12 cellular contexts compared by ENCODE assay signal in genomic region chr3:134651347-134652041, GRCh38. TPM values are rescaled to one million over a fixed set of nuclear protein-coding genes. Genes with fewer than 3 reads are reported as not detected.
DNase-seq lines count a peak whose midpoint lies in the region; ATAC-seq and TF ChIP-seq lines count a peak whose summit lies in the region.
"Had no signal": no experiment of that assay in that cellular context is flagged by ENCODE, and none has a peak within 500 bp of the region (broad histone marks: within the 10 kb centered on the region; RNA-seq: fewer than 3 reads in every experiment).

No MANE protein-coding gene starts in this region.

- H3K4me3 ChIP-seq in ectodermal cell (ENCODE audit: insufficient read depth, low read depth, low read length) (peak overlapping the region; percentile 33), transverse colon (peak overlapping the region in 3 of 4 donors; percentile 28 to 49 (median 30))
- H3K4me3 ChIP-seq: BLaER1 had no signal

- in situ Hi-C loops in transverse colon (cut with MboI; ENCODE audit: low pct_ligation_motif_present in 1 of 4, low pct_unique_long_range_greater_than_20kb in 1 of 4, low sequenced_read_pairs in 3 of 4), result no loop called here

- H3K36me3 ChIP-seq in ectodermal cell (ENCODE audit: control insufficient read depth, insufficient read depth, low read length), result no peaks in the 10 kb centered on the region
- no peaks in the 10 kb centered on the region for H3K36me3 ChIP-seq in transverse colon
- H3K36me3 ChIP-seq: BLaER1 had no signal

- no peak for ATAC-seq in activated T-cell treated with anti-CD3 and anti-CD28 coated beads, Interleukin-2, amount 50 U/mL, for 72 hours (replicated peaks in 1 of 2)
- no peak for ATAC-seq in HG03196 (IDR thresholded peaks at IDR 0.05; ENCODE audit: unreplicated experiment)
- ATAC-seq: HCT116 had no signal

- 25 to 27% methylated on average over 17 of the region's 17 CpGs for WGBS in ectodermal cell, 2 experiments
- 12 to 50% methylated on average over 2 to 17 of the region's 17 CpGs for WGBS in transverse colon (ENCODE audit: low coverage in 1 of 2), 2 donors

- no peaks in the 10 kb centered on the region for H3K36me3 Mint-ChIP-seq in activated T-cell treated with anti-CD3 and anti-CD28 coated beads, Interleukin-2, amount 50 U/mL, for 72 hours (ENCODE audit: insufficient read depth in 2 of 2)

- no peaks in the 10 kb centered on the region for H3K9me3 Mint-ChIP-seq in activated T-cell treated with anti-CD3 and anti-CD28 coated beads, Interleukin-2, amount 50 U/mL, for 72 hours

- H3K4me1 ChIP-seq in ectodermal cell (ENCODE audit: control insufficient read depth, insufficient read depth, low read length), result peaks cover 8% of the 10 kb centered on the region
- H3K4me1 ChIP-seq in transverse colon, result peaks cover 0 to 15% (median 9%) of the 10 kb centered on the region in 4 donors
- H3K4me1 ChIP-seq: BLaER1 had no signal

- peaks cover 88% of the 10 kb centered on the region for H3K27me3 ChIP-seq in ectodermal cell (ENCODE audit: control insufficient read depth, insufficient read depth, low read length, poor library complexity, severe bottlenecking)
- H3K27me3 ChIP-seq in transverse colon, result peaks cover 15% of the 10 kb centered on the region
- H3K27me3 ChIP-seq: BLaER1 had no signal

- peaks cover 16% of the 10 kb centered on the region for H3K27me3 Mint-ChIP-seq in activated T-cell treated with anti-CD3 and anti-CD28 coated beads, Interleukin-2, amount 50 U/mL, for 72 hours (ENCODE audit: low read depth)

- no peak for TF ChIP-seq POLR2A in transverse colon (IDR thresholded peaks at IDR 0.05)

- H3K4me1 Mint-ChIP-seq in activated T-cell treated with anti-CD3 and anti-CD28 coated beads, Interleukin-2, amount 50 U/mL, for 72 hours (ENCODE audit: low read depth), result peaks cover 6% of the 10 kb centered on the region

- no peak overlapping the region for H3K27ac ChIP-seq in ectodermal cell (ENCODE audit: insufficient read depth, low read depth, low read length, poor library complexity, severe bottlenecking)
- peak overlapping the region; percentile 37 to 72 (median 57) for H3K27ac ChIP-seq in transverse colon
- H3K27ac ChIP-seq: BLaER1, RWPE1 had no signal

- intact Hi-C loops in transverse colon (cut with DNase I; ENCODE audit: low total_unique reads), result no loop called here

- peak overlapping the region in 1 of 2 donors; percentile 39 for H3K4me3 Mint-ChIP-seq in activated T-cell treated with anti-CD3 and anti-CD28 coated beads, Interleukin-2, amount 50 U/mL, for 72 hours

- DNase-seq in NCI-H146 treated with DMSO at 0.1 percent for 48 hours (lab: John Stamatoyannopoulos, UW; ENCODE audit: unreplicated experiment), result peak; percentile 33
- DNase-seq in NCI-H146 (lab: John Stamatoyannopoulos, UW), result no peak
- DNase-seq in mesenteric fat pad (ENCODE audit: low spot score), result peak; percentile 41
- peak; percentile 13 for DNase-seq in transverse colon
- no peak for DNase-seq in activated T-cell treated with anti-CD3 and anti-CD28 coated beads, Interleukin-2, amount 50 U/mL, for 72 hours
- no peak for DNase-seq in NCI-H510A treated with DMSO at 0.1 percent for 48 hours (lab: John Stamatoyannopoulos, UW)
- DNase-seq: effector memory CD4-positive, alpha-beta T cell had no signal

- H3K9me3 ChIP-seq in ectodermal cell (ENCODE audit: control insufficient read depth, low read length) (no peaks in the 10 kb centered on the region), transverse colon (no peaks in the 10 kb centered on the region)
- H3K9me3 ChIP-seq: BLaER1 had no signal

- no peak overlapping the region for H3K27ac Mint-ChIP-seq in activated T-cell treated with anti-CD3 and anti-CD28 coated beads, Interleukin-2, amount 50 U/mL, for 72 hours

- TF ChIP-seq EP300 in transverse colon (IDR thresholded peaks at IDR 0.05; ENCODE audit: low read depth), result no peak

- no peak for TF ChIP-seq CTCF in transverse colon (IDR thresholded peaks at IDR 0.05)

RNA-seq across cellular contexts. Expression of gene KY, which starts 0.7 kb away (rescaled TPM):
- not detected for polyA plus RNA-seq in ectodermal cell (2013, experiment 1 of 4)
- 0.18 TPM for polyA plus RNA-seq in ectodermal cell (2013, experiment 2 of 4)
- not detected for polyA plus RNA-seq in ectodermal cell (2013, experiment 3 of 4)
- 0.16 TPM for polyA plus RNA-seq in ectodermal cell (2013, experiment 4 of 4)
- not detected for total RNA-seq in mesenteric fat pad
- total RNA-seq in transverse colon, result under 1 TPM in 1 of 4 donors, not detected in 3; 0.41 TPM
- total RNA-seq in activated T-cell treated with anti-CD3 and anti-CD28 coated beads, Interleukin-2, amount 50 U/mL, for 72 hours, result not detected

Comparison
In these comparisons a context has a peak if more than half of its experiments do, and no peak if none do; other contexts are left out.
1. DNase-seq: peak in NCI-H146 treated with DMSO at 0.1 percent for 48 hours (single experiment), mesenteric fat pad (single experiment) and transverse colon (single experiment); none in NCI-H146 (single experiment), activated T-cell treated with anti-CD3 and anti-CD28 coated beads, Interleukin-2, amount 50 U/mL, for 72 hours (0 of 2) and NCI-H510A treated with DMSO at 0.1 percent for 48 hours (single experiment).